In genomic region chr2:74439373-74440004, GRCh38 we compare ENCODE assay signal across 8 cellular contexts. TPM values are rescaled to one million over a fixed set of nuclear protein-coding genes. Genes with fewer than 3 reads are reported as not detected.
DNase-seq lines count a peak whose midpoint lies in the region; ATAC-seq and TF ChIP-seq lines count a peak whose summit lies in the region.

No MANE protein-coding gene starts in this region.

- H3K9me3 ChIP-seq in cardiac muscle cell (ENCODE audit: low read depth) (no peaks in the 10 kb centered on the region), colonic mucosa (no peaks in the 10 kb centered on the region)

- TF ChIP-seq CTCF in cardiac muscle cell (IDR thresholded peaks at IDR 0.05; ENCODE audit: low read depth, low read length) (no peak), colonic mucosa (IDR thresholded peaks at IDR 0.05) (no peak)

- H3K27me3 ChIP-seq in cardiac muscle cell, result no peaks in the 10 kb centered on the region
- H3K27me3 ChIP-seq in colonic mucosa, result no peaks in the 10 kb centered on the region

- H3K9ac ChIP-seq in colonic mucosa (ENCODE audit: low read depth in 2 of 2, low read length in 2 of 2), result peak overlapping the region; percentile 72 to 91

- WGBS in urinary bladder, result 25% methylated on average over 8 of the region's 8 CpGs

- peak overlapping the region; percentile 41 for H3K4me3 ChIP-seq in cardiac muscle cell
- peak overlapping the region; percentile 46 for H3K4me3 ChIP-seq in colonic mucosa
- H3K4me3 ChIP-seq in urinary bladder (ENCODE audit: low read depth, low read length), result peak overlapping the region; percentile 42

- H3K36me3 ChIP-seq in cardiac muscle cell (no peaks in the 10 kb centered on the region), colonic mucosa (no peaks in the 10 kb centered on the region), urinary bladder (ENCODE audit: insufficient read depth) (no peaks in the 10 kb centered on the region)

- DNase-seq in cardiac muscle cell (ENCODE audit: low read depth in 1 of 2, low spot score in 1 of 2) (no peak), left cardiac atrium (no peak), colonic mucosa (no peak), midbrain (lab: John Stamatoyannopoulos, UW) (peak; percentile 60), activated gamma-delta T cell treated with Interleukin-2 at 50 U/mL for 16 hours (no peak), SHP77 (lab: John Stamatoyannopoulos, UW) (no peak), T-helper 1 cell (no peak)

- intact Hi-C loops in left cardiac atrium (cut with DNase I) (no loop called here), colonic mucosa (cut with DNase I) (no loop called here)

- H3K4me1 ChIP-seq in cardiac muscle cell (ENCODE audit: low read depth) (peaks cover 14% of the 10 kb centered on the region), colonic mucosa (peaks cover 5% of the 10 kb centered on the region), urinary bladder (ENCODE audit: insufficient read depth) (peaks cover 1% of the 10 kb centered on the region)

- no peak for ATAC-seq in left cardiac atrium

- H3K27ac ChIP-seq in cardiac muscle cell (peak overlapping the region; percentile 98), colonic mucosa (peak overlapping the region; percentile 90), urinary bladder (ENCODE audit: low read depth) (no peak overlapping the region)

RNA-seq across cellular contexts. Expression of gene RTKN, which starts 2.2 kb away (rescaled TPM):
- total RNA-seq in cardiac muscle cell (41.1 and 53.3 TPM in 2 replicates), left cardiac atrium (10 to 100 TPM; 14.1 to 18.7 TPM), colonic mucosa (10 to 100 TPM; 51.4 to 89.9 TPM), urinary bladder (18.0 TPM)
- polyA plus RNA-seq in cardiac muscle cell (53.3 and 61.7 TPM in 2 replicates), urinary bladder (14.2 TPM)

RNA-seq across cellular contexts. Expression of gene INO80B, which starts 15.4 kb away (rescaled TPM):
- 23.0 and 40.9 TPM in 2 replicates for total RNA-seq in cardiac muscle cell
- polyA plus RNA-seq in cardiac muscle cell, result 15.4 and 23.8 TPM in 2 replicates
- 10 to 100 TPM; 21.1 to 22.1 TPM for total RNA-seq in left cardiac atrium
- total RNA-seq in colonic mucosa, result 10 to 100 TPM; 18.2 to 23.9 TPM
- 13.5 TPM for total RNA-seq in urinary bladder
- polyA plus RNA-seq in urinary bladder, result 35.2 TPM

RNA-seq across cellular contexts. Expression of gene WDR54, which starts 18.0 kb away (rescaled TPM):
- total RNA-seq in cardiac muscle cell (88.5 and 91.5 TPM in 2 replicates), left cardiac atrium (1 to 10 TPM; 4.1 to 5.5 TPM), colonic mucosa (1 to 10 TPM; 7.5 to 9.0 TPM), urinary bladder (7.8 TPM)
- polyA plus RNA-seq in cardiac muscle cell (132 and 159 TPM in 2 replicates), urinary bladder (21.5 TPM)

RNA-seq across cellular contexts. Expression of gene C2orf81, which starts 18.1 kb away (rescaled TPM):
- total RNA-seq in cardiac muscle cell (7.6 and 9.5 TPM in 2 replicates), left cardiac atrium (under 1 TPM; 0.59 to 0.79 TPM), colonic mucosa (1 to 10 TPM in 1 of 2 donors, under 1 TPM in 1; 0.62 to 1.1 TPM), urinary bladder (0.74 TPM)
- polyA plus RNA-seq in cardiac muscle cell (7.1 and 8.5 TPM in 2 replicates), urinary bladder (4.9 TPM)

RNA-seq across cellular contexts. Expression of gene WBP1, which starts 18.7 kb away (rescaled TPM):
- total RNA-seq in cardiac muscle cell (168 and 174 TPM in 2 replicates), left cardiac atrium (10 to 100 TPM; 42.2 to 56.7 TPM), colonic mucosa (10 to 100 TPM; 47.6 to 48.3 TPM), urinary bladder (23.1 TPM)
- polyA plus RNA-seq in cardiac muscle cell (156 and 170 TPM in 2 replicates), urinary bladder (99.3 TPM)
